In genomic region chr10:47553214-47553859, GRCh38 we compare ENCODE assay signal across 1 cellular context.
TF ChIP-seq lines count a peak whose summit lies in the region.

No MANE protein-coding gene starts in this region.

TF ChIP-seq in GM23338, 12 proteins besides CTCF, POLR2A, EP300 and RAD21 (continued from another document):
- TF ChIP-seq ETS1 (IDR thresholded peaks at IDR 0.05): peak; percentile 32; the same call in 1 of the 2 replicates
- peak; percentile 65 for TF ChIP-seq POLR2AphosphoS5 (IDR thresholded peaks at IDR 0.05; ENCODE audit: low read depth)
TF ChIP-seq in GM23338: peak in this region for 3; not testable (repeated sequence) for 9.
